37 cellular contexts compared by ENCODE assay signal in genomic region chr10:74869635-74870034, GRCh38.
"Had no signal": no experiment of that assay in that cellular context is flagged by ENCODE, and none has a peak within 500 bp of the region (broad histone marks: within the 10 kb centered on the region; RNA-seq: fewer than 3 reads in every experiment).

No MANE protein-coding gene starts in this region.

- DNase-seq: Karpas-422, Kasumi-1, MG63, MM.1S, MV-4-11, NCI-H1048, NCI-H1092, NCI-H1092 treated with DMSO at 0.1 percent for 48 hours, NCI-H1105, NCI-H1105 treated with DMSO at 0.1 percent for 48 hours, NCI-H1417, NCI-H1417 treated with DMSO at 0.1 percent for 48 hours, NCI-H1436, NCI-H1436 treated with DMSO at 0.1 percent for 48 hours, NCI-H146, NCI-H1694, NCI-H1694 treated with DMSO at 0.1 percent for 48 hours, NCI-H187, NCI-H187 treated with DMSO at 0.1 percent for 48 hours, NCI-H1930, NCI-H2029, NCI-H2029 treated with DMSO at 0.1 percent for 48 hours, NCI-H2081, NCI-H2081 treated with DMSO at 0.1 percent for 48 hours, NCI-H2107, NCI-H2171, NCI-H2171 treated with DMSO at 0.1 percent for 48 hours, NCI-H2227 treated with DMSO at 0.1 percent for 48 hours, NCI-H226, NCI-H345, NCI-H446, NCI-H446 treated with DMSO at 0.1 percent for 48 hours, NCI-H510A, NCI-H510A treated with DMSO at 0.1 percent for 48 hours, NCI-H524, NCI-H524 treated with DMSO at 0.1 percent for 48 hours, NCI-H526 had no signal

- H3K36me3 ChIP-seq: MG63 had no signal

- H3K27me3 ChIP-seq: MG63 had no signal

- H3K4me3 ChIP-seq: MG63 had no signal

- H3K9me3 ChIP-seq: MG63 had no signal
